8 cellular contexts compared by ENCODE assay signal in the genomic region with DNA sequence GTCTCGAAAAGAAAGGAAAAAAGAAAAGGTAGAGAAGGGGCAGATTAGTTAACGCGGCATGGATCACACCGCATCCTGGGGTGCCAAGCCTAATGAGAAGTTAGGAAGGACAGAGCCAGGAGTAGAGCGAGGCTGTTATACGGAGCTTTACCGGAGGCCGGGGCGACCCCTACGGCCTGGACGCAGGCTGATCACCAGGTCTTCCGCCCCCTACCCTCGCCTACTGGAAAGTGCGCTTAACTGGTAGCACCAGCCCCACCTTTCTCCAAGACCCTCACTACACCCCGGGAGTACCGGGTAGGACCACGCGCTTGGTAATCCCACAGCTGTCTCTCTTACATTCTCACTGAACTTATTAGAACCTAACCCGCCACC. TPM values are rescaled to one million over a fixed set of nuclear protein-coding genes. Genes with fewer than 3 reads are reported as not detected.
DNase-seq lines count a peak whose midpoint lies in the region; ATAC-seq and TF ChIP-seq lines count a peak whose summit lies in the region.

No MANE protein-coding gene starts in this region.

- H3K27ac Mint-ChIP-seq in glutamatergic neuron (ENCODE audit: unreplicated experiment), result peak overlapping the region; percentile 86

- TF ChIP-seq CTCF in WERI-Rb-1 (IDR thresholded peaks at IDR 0.05; ENCODE audit: low read depth, low read length) (peak; percentile 60), glutamatergic neuron (IDR thresholded peaks at IDR 0.05; ENCODE audit: partially characterized antibody, unreplicated experiment) (no peak), prostate gland (IDR thresholded peaks at IDR 0.05) (no peak)

- H3K36me3 ChIP-seq in WERI-Rb-1 (peaks cover 13% of the 10 kb centered on the region), prostate gland (no peaks in the 10 kb centered on the region)

- intact Hi-C loops in prostate gland (cut with DNase I), result no loop called here

- peaks cover 5% of the 10 kb centered on the region for H3K9me3 ChIP-seq in WERI-Rb-1 (ENCODE audit: severe bottlenecking)
- no peaks in the 10 kb centered on the region for H3K9me3 ChIP-seq in prostate gland

- peak; percentile 46 for DNase-seq in DMS79 treated with DMSO at 0.1 percent for 48 hours (lab: John Stamatoyannopoulos, UW)
- no peak for DNase-seq in DMS79 (lab: John Stamatoyannopoulos, UW)
- DNase-seq in WERI-Rb-1, result peak; percentile 53
- DNase-seq in glutamatergic neuron, result peak; percentile 66
- peak; percentile 32 for DNase-seq in prostate gland (ENCODE audit: low spot score)
- no peak for DNase-seq in SK-N-DZ (ENCODE audit: low spot score)
- DNase-seq in T1000 (lab: John Stamatoyannopoulos, UW), result no peak

- peaks cover 8% of the 10 kb centered on the region for H3K27me3 Mint-ChIP-seq in glutamatergic neuron (ENCODE audit: unreplicated experiment)

- H3K9me3 Mint-ChIP-seq in glutamatergic neuron (ENCODE audit: unreplicated experiment), result peaks cover 17% of the 10 kb centered on the region

- 3% methylated on average over 19 of the region's 19 CpGs for WGBS in prostate gland

- no peaks in the 10 kb centered on the region for H3K36me3 Mint-ChIP-seq in glutamatergic neuron (ENCODE audit: unreplicated experiment)

- H3K4me1 Mint-ChIP-seq in glutamatergic neuron (ENCODE audit: low read depth, unreplicated experiment), result no peaks in the 10 kb centered on the region

- no peaks in the 10 kb centered on the region for H3K27me3 ChIP-seq in WERI-Rb-1 (ENCODE audit: insufficient read depth, low read depth, severe bottlenecking)
- H3K27me3 ChIP-seq in prostate gland (replicated peaks; ENCODE audit: insufficient read depth), result no peaks in the 10 kb centered on the region

- H3K27ac ChIP-seq in WERI-Rb-1, result peak overlapping the region; percentile 98
- H3K27ac ChIP-seq in prostate gland, result peak overlapping the region; percentile 86 to 92

- no peaks in the 10 kb centered on the region for H3K4me1 ChIP-seq in prostate gland (replicated peaks)

- no peak for TF ChIP-seq POLR2A in prostate gland (IDR thresholded peaks at IDR 0.05)

- H3K4me3 Mint-ChIP-seq in glutamatergic neuron (ENCODE audit: unreplicated experiment), result peak overlapping the region; percentile 97

- peak; percentile 8 for ATAC-seq in HG02798 (IDR thresholded peaks at IDR 0.05; ENCODE audit: poor library complexity, unreplicated experiment)

- H3K4me3 ChIP-seq in WERI-Rb-1 (ENCODE audit: low read depth, low read length) (peak overlapping the region; percentile 86), prostate gland (peak overlapping the region; percentile 73 to 82)

RNA-seq across cellular contexts. Expression of a gene that starts 33.8 kb away (rescaled TPM):
- total RNA-seq in glutamatergic neuron (ENCODE audit: unreplicated experiment) (54.6 TPM), prostate gland (10 to 100 TPM; 29.6 to 29.8 TPM)
- 33.6 and 38.0 TPM in 2 replicates for polyA plus RNA-seq in SK-N-DZ (2014; cell fraction: cytosol; rRNA removed)
- polyA plus RNA-seq in SK-N-DZ (2014; cell fraction: nucleus; rRNA removed), result 16.0 and 17.9 TPM in 2 replicates

RNA-seq across cellular contexts. Expression of a gene that starts 34.0 kb away (rescaled TPM):
- 0.88 TPM for total RNA-seq in glutamatergic neuron (ENCODE audit: unreplicated experiment)
- 1 to 10 TPM; 2.0 to 2.6 TPM for total RNA-seq in prostate gland
- polyA plus RNA-seq in SK-N-DZ (2014; cell fraction: cytosol; rRNA removed), result 5.9 and 11.2 TPM in 2 replicates
- polyA plus RNA-seq in SK-N-DZ (2014; cell fraction: nucleus; rRNA removed), result 3.7 and 7.7 TPM in 2 replicates

RNA-seq across cellular contexts. Expression of a gene that starts 44.5 kb away (rescaled TPM):
- not detected for total RNA-seq in glutamatergic neuron (ENCODE audit: unreplicated experiment)
- total RNA-seq in prostate gland, result 1 to 10 TPM in 1 of 2 donors, not detected in 1; 2.2 TPM
- polyA plus RNA-seq in SK-N-DZ (2014; cell fraction: cytosol; rRNA removed), result not detected in 2 replicates
- polyA plus RNA-seq in SK-N-DZ (2014; cell fraction: nucleus; rRNA removed), result not detected in 2 replicates

Comparison
In these comparisons a context has a peak if more than half of its experiments do, and no peak if none do; other contexts are left out.
1. DNase-seq: peak in DMS79 treated with DMSO at 0.1 percent for 48 hours (single experiment), WERI-Rb-1 (single experiment), glutamatergic neuron (single experiment) and prostate gland (single experiment); none in DMS79 (single experiment), SK-N-DZ (single experiment) and T1000 (single experiment).